Comparison of ENCODE assay signal across 1 cellular context in the genomic region with DNA sequence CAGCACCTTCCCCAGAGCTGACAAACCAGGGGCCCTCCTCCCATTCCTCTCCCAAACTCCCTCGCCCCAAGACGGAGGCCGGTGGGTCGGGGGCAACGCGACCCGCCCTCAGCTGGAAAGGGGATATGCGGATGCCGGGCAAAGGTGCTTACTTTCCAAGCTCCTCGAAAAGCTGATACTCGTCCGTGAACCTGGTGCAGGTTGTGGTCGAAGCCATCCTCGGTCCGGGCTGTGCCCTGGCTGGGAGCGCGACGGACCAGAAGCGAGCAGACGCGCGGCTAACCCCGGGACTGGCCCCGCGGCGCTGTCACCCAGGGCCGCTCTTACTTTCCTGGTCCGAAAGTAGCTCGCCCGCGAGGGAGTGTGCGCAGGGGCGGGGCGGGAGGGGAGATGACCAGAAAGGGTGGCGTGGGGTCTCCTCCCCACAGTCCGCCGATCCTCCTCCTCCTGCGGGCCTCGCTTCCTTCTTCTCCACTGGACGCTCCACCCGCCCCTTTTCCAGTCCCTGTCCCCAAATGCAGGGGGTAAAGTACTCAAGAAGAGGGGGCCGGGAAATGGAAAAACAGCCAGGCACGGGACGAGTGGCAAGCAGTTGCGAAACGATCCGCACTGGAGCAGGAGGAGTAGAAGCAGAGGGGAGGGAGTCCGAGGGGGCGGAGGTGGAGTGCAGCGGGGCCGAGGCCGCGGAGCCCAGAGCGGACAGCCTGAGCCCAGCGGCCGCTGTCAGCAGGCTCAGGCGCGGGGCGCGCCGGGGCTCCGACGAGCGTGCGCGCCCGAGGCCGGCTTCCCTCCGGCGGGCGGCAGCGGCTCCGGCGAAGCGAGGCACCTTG.
TF ChIP-seq lines count a peak whose summit lies in the region.

No MANE protein-coding gene starts in this region.

TF ChIP-seq in HepG2, 621 proteins besides CTCF, POLR2A, EP300 and RAD21 (continued from another document and continues in another):
- TF ChIP-seq, protein P1, sequence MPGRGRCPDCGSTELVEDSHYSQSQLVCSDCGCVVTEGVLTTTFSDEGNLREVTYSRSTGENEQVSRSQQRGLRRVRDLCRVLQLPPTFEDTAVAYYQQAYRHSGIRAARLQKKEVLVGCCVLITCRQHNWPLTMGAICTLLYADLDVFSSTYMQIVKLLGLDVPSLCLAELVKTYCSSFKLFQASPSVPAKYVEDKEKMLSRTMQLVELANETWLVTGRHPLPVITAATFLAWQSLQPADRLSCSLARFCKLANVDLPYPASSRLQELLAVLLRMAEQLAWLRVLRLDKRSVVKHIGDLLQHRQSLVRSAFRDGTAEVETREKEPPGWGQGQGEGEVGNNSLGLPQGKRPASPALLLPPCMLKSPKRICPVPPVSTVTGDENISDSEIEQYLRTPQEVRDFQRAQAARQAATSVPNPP (CRISPR knock-in tag; IDR thresholded peaks at IDR 0.05): peak; percentile 82; the same call in 1 of the 2 replicates
- TF ChIP-seq HIC2 (CRISPR knock-in tag; IDR thresholded peaks at IDR 0.05; ENCODE audit: low read depth) (no peak), ZNF543 (CRISPR knock-in tag; IDR thresholded peaks at IDR 0.05) (peak; percentile 76; the same call in 1 of the 2 replicates), NR2F2 (IDR thresholded peaks at IDR 0.05; ENCODE audit: borderline replicate concordance, low read depth) (no peak), SRY (CRISPR knock-in tag; IDR thresholded peaks at IDR 0.05) (peak; percentile 53; the same call in 1 of the 2 replicates), SMAD1 (CRISPR knock-in tag; IDR thresholded peaks at IDR 0.05; ENCODE audit: borderline replicate concordance, low read depth) (peak; percentile 11; the same call in 1 of the 2 replicates), ZNF333 (CRISPR knock-in tag; IDR thresholded peaks at IDR 0.05; ENCODE audit: borderline replicate concordance) (no peak), PCBP1 (IDR thresholded peaks at IDR 0.05; ENCODE audit: borderline replicate concordance, low read depth, low read length) (0 out of 2 replicates have a peak, but pooled peaks have one; percentile 56), ZSCAN29 (CRISPR knock-in tag; conservative IDR thresholded peaks at IDR 0.05) (peak; percentile 82), TBL1XR1 (IDR thresholded peaks at IDR 0.05; ENCODE audit: borderline replicate concordance, low read length, partially characterized antibody) (no peak), ZNF619 (CRISPR knock-in tag; IDR thresholded peaks at IDR 0.05) (no peak), RNF2 (conservative IDR thresholded peaks at IDR 0.05; ENCODE audit: low read depth) (no peak), PAX8 (CRISPR knock-in tag; IDR thresholded peaks at IDR 0.05; ENCODE audit: borderline replicate concordance) (peak; percentile 41; the same call in 1 of the 2 replicates), ZNF816 (CRISPR knock-in tag; IDR thresholded peaks at IDR 0.05; ENCODE audit: borderline replicate concordance) (peak; percentile 58; the same call in 1 of the 2 replicates), JARID2 (CRISPR knock-in tag; IDR thresholded peaks at IDR 0.05; ENCODE audit: insufficient replicate concordance) (no peak), HOXA5 (CRISPR knock-in tag; IDR thresholded peaks at IDR 0.05) (0 out of 2 replicates have a peak, but pooled peaks have one; percentile 36), HOXA3 (CRISPR knock-in tag; IDR thresholded peaks at IDR 0.05) (peak; percentile 19), ZNF558 (CRISPR knock-in tag; IDR thresholded peaks at IDR 0.05; ENCODE audit: borderline replicate concordance) (0 out of 2 replicates have a peak, but pooled peaks have one; percentile 6), SMARCC2 (IDR thresholded peaks at IDR 0.05) (no peak), ZNF800 (CRISPR knock-in tag; IDR thresholded peaks at IDR 0.05) (peak; percentile 8; the same call in 1 of the 2 replicates), NR2C2 (CRISPR knock-in tag; IDR thresholded peaks at IDR 0.05; ENCODE audit: borderline replicate concordance) (peak; percentile 47; the same call in 1 of the 2 replicates), ZBTB37 (CRISPR knock-in tag; IDR thresholded peaks at IDR 0.05) (no peak), MEIS1 (CRISPR knock-in tag; IDR thresholded peaks at IDR 0.05; ENCODE audit: borderline replicate concordance) (peak; percentile 62; the same call in 1 of the 2 replicates), UBTF (CRISPR knock-in tag; IDR thresholded peaks at IDR 0.05) (peak; percentile 95), HNRNPL (IDR thresholded peaks at IDR 0.05; ENCODE audit: low read depth, low read length) (0 out of 2 replicates have a peak, but pooled peaks have one; percentile 42), REPIN1 (CRISPR knock-in tag; IDR thresholded peaks at IDR 0.05; ENCODE audit: borderline replicate concordance, low read depth) (0 out of 2 replicates have a peak, but pooled peaks have one; percentile 17), ARNT2 (CRISPR knock-in tag; IDR thresholded peaks at IDR 0.05; ENCODE audit: low read depth) (no peak; the same call in 1 of the 2 replicates), ZNF687 (CRISPR knock-in tag; IDR thresholded peaks at IDR 0.05) (peak; percentile 38; the same call in 1 of the 2 replicates), ZNF354B (CRISPR knock-in tag; IDR thresholded peaks at IDR 0.05) (no peak; the same call in 1 of the 2 replicates), POLR2AphosphoS5 (IDR thresholded peaks at IDR 0.05; ENCODE audit: low read depth, low read length) (0 out of 2 replicates have a peak, but pooled peaks have one; percentile 12), HMGA1 (CRISPR knock-in tag; conservative IDR thresholded peaks at IDR 0.05) (no peak), DNMT1 (CRISPR knock-in tag; IDR thresholded peaks at IDR 0.05) (no peak), BATF2 (CRISPR knock-in tag; IDR thresholded peaks at IDR 0.05) (no peak), ZNF205 (CRISPR knock-in tag; IDR thresholded peaks at IDR 0.05) (0 out of 2 replicates have a peak, but pooled peaks have one; percentile 2)
- TF ChIP-seq, protein P2, sequence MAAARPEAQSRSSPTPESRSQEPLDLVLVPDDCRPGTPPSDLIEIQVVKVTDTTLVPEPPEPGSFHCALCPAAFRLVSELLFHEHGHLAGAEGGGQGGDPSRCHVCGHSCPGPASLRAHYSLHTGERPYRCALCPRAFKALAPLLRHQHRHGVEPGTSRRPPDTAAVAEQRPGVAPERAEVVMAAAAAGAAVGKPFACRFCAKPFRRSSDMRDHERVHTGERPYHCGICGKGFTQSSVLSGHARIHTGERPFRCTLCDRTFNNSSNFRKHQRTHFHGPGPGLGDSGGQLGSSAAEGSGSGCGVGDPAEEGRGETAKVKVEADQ (CRISPR knock-in tag; IDR thresholded peaks at IDR 0.05; ENCODE audit: borderline replicate concordance): peak; percentile 72; the same call in 1 of the 2 replicates
- TF ChIP-seq, protein P3, sequence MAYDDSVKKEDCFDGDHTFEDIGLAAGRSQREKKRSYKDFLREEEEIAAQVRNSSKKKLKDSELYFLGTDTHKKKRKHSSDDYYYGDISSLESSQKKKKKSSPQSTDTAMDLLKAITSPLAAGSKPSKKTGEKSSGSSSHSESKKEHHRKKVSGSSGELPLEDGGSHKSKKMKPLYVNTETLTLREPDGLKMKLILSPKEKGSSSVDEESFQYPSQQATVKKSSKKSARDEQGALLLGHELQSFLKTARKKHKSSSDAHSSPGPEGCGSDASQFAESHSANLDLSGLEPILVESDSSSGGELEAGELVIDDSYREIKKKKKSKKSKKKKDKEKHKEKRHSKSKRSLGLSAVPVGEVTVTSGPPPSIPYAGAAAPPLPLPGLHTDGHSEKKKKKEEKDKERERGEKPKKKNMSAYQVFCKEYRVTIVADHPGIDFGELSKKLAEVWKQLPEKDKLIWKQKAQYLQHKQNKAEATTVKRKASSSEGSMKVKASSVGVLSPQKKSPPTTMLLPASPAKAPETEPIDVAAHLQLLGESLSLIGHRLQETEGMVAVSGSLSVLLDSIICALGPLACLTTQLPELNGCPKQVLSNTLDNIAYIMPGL (CRISPR knock-in tag; IDR thresholded peaks at IDR 0.05; ENCODE audit: borderline replicate concordance in 1 of 2, low read depth in 1 of 2): peak; percentile 7 to 69; a peak in 2 of 4 replicates
